In genomic region chr5:173329370-173330150, GRCh38 we compare ENCODE assay signal across 1 cellular context.
TF ChIP-seq lines count a peak whose summit lies in the region.

No MANE protein-coding gene starts in this region.

TF ChIP-seq in HepG2, 621 proteins besides CTCF, POLR2A, EP300 and RAD21 (continued from another document and continues in another):
- TF ChIP-seq AKNA (CRISPR knock-in tag; IDR thresholded peaks at IDR 0.05; ENCODE audit: borderline replicate concordance) (no peak), ATF7-NPFF (CRISPR knock-in tag; IDR thresholded peaks at IDR 0.05; ENCODE audit: low read depth) (peak; percentile 50; the same call in 1 of the 2 replicates), ZFP37 (CRISPR knock-in tag; IDR thresholded peaks at IDR 0.05; ENCODE audit: borderline replicate concordance) (no peak), JDP2 (CRISPR knock-in tag; IDR thresholded peaks at IDR 0.05; ENCODE audit: borderline replicate concordance) (no peak), RXRA (CRISPR knock-in tag; IDR thresholded peaks at IDR 0.05) (peak; percentile 80), CEBPG (CRISPR knock-in tag; IDR thresholded peaks at IDR 0.05) (peak; percentile 97), MEF2D (CRISPR knock-in tag; IDR thresholded peaks at IDR 0.05) (no peak; the same call in 1 of the 2 replicates), PHF21A (CRISPR knock-in tag; IDR thresholded peaks at IDR 0.05) (peak; percentile 67), U2AF2 (IDR thresholded peaks at IDR 0.05; ENCODE audit: low read depth, low read length) (no peak), ZSCAN12 (CRISPR knock-in tag; IDR thresholded peaks at IDR 0.05) (0 out of 2 replicates have a peak, but pooled peaks have one; percentile 19), HHEX (CRISPR knock-in tag; IDR thresholded peaks at IDR 0.05) (no peak), PRPF4 (IDR thresholded peaks at IDR 0.05; ENCODE audit: low read depth, low read length, poor library complexity, severe bottlenecking) (peak; percentile 6), ESRRA (CRISPR knock-in tag; IDR thresholded peaks at IDR 0.05; ENCODE audit: low read depth) (no peak), TEF (CRISPR knock-in tag; IDR thresholded peaks at IDR 0.05) (no peak), ZNF3 (CRISPR knock-in tag; IDR thresholded peaks at IDR 0.05) (no peak), PCBP1 (IDR thresholded peaks at IDR 0.05; ENCODE audit: borderline replicate concordance, low read depth, low read length) (no peak), FOXO4 (CRISPR knock-in tag; conservative IDR thresholded peaks at IDR 0.05) (no peak), ZNF224 (CRISPR knock-in tag; IDR thresholded peaks at IDR 0.05) (peak; percentile 10; the same call in 1 of the 2 replicates), GTF2F1 (IDR thresholded peaks at IDR 0.05; ENCODE audit: low read length) (no peak), ZNF747 (CRISPR knock-in tag; IDR thresholded peaks at IDR 0.05; ENCODE audit: borderline replicate concordance) (peak; percentile 33; the same call in 1 of the 2 replicates), ZSCAN29 (CRISPR knock-in tag; conservative IDR thresholded peaks at IDR 0.05) (no peak), ZSCAN22 (CRISPR knock-in tag; IDR thresholded peaks at IDR 0.05) (no peak), ZNF687 (CRISPR knock-in tag; IDR thresholded peaks at IDR 0.05) (peak; percentile 85), TBP (CRISPR knock-in tag; IDR thresholded peaks at IDR 0.05) (peak; percentile 42; the same call in 1 of the 2 replicates), ETV5 (CRISPR knock-in tag; IDR thresholded peaks at IDR 0.05; ENCODE audit: borderline replicate concordance) (peak; percentile 61; the same call in 1 of the 2 replicates), DNMT1 (CRISPR knock-in tag; IDR thresholded peaks at IDR 0.05) (no peak), FIP1L1 (IDR thresholded peaks at IDR 0.05; ENCODE audit: borderline replicate concordance, insufficient read depth, low read depth, low read length) (no peak), SP4 (CRISPR knock-in tag; IDR thresholded peaks at IDR 0.05) (no peak), ZNF460 (CRISPR knock-in tag; IDR thresholded peaks at IDR 0.05; ENCODE audit: borderline replicate concordance) (no peak), ZFP36L2 (CRISPR knock-in tag; IDR thresholded peaks at IDR 0.05) (no peak), TRIM22 (IDR thresholded peaks at IDR 0.05) (no peak), IRF2 (CRISPR knock-in tag; IDR thresholded peaks at IDR 0.05) (no peak; the same call in 1 of the 2 replicates), MXD1 (CRISPR knock-in tag; IDR thresholded peaks at IDR 0.05) (peak; percentile 67; the same call in 1 of the 2 replicates), NCOA5 (CRISPR knock-in tag; IDR thresholded peaks at IDR 0.05) (no peak), ZNF496 (CRISPR knock-in tag; IDR thresholded peaks at IDR 0.05; ENCODE audit: insufficient replicate concordance) (no peak)
- TF ChIP-seq, protein P1, sequence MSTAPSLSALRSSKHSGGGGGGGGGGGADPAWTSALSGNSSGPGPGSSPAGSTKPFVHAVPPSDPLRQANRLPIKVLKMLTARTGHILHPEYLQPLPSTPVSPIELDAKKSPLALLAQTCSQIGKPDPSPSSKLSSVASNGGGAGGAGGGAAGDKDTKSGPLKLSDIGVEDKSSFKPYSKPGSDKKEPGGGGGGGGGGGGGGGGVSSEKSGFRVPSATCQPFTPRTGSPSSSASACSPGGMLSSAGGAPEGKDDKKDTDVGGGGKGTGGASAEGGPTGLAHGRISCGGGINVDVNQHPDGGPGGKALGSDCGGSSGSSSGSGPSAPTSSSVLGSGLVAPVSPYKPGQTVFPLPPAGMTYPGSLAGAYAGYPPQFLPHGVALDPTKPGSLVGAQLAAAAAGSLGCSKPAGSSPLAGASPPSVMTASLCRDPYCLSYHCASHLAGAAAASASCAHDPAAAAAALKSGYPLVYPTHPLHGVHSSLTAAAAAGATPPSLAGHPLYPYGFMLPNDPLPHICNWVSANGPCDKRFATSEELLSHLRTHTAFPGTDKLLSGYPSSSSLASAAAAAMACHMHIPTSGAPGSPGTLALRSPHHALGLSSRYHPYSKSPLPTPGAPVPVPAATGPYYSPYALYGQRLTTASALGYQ (CRISPR knock-in tag; IDR thresholded peaks at IDR 0.05), result peak; percentile 69; the same call in 1 of the 2 replicates
- TF ChIP-seq, protein P2, sequence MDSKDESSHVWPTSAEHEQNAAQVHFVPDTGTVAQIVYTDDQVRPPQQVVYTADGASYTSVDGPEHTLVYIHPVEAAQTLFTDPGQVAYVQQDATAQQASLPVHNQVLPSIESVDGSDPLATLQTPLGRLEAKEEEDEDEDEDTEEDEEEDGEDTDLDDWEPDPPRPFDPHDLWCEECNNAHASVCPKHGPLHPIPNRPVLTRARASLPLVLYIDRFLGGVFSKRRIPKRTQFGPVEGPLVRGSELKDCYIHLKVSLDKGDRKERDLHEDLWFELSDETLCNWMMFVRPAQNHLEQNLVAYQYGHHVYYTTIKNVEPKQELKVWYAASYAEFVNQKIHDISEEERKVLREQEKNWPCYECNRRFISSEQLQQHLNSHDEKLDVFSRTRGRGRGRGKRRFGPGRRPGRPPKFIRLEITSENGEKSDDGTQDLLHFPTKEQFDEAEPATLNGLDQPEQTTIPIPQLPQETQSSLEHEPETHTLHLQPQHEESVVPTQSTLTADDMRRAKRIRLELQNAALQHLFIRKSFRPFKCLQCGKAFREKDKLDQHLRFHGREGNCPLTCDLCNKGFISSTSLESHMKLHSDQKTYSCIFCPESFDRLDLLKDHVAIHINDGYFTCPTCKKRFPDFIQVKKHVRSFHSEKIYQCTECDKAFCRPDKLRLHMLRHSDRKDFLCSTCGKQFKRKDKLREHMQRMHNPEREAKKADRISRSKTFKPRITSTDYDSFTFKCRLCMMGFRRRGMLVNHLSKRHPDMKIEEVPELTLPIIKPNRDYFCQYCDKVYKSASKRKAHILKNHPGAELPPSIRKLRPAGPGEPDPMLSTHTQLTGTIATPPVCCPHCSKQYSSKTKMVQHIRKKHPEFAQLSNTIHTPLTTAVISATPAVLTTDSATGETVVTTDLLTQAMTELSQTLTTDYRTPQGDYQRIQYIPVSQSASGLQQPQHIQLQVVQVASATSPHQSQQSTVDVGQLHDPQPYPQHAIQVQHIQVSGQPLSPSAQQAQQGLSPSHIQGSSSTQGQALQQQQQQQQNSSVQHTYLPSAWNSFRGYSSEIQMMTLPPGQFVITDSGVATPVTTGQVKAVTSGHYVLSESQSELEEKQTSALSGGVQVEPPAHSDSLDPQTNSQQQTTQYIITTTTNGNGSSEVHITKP (CRISPR knock-in tag; IDR thresholded peaks at IDR 0.05; ENCODE audit: low read depth), result no peak
- TF ChIP-seq, protein P3, sequence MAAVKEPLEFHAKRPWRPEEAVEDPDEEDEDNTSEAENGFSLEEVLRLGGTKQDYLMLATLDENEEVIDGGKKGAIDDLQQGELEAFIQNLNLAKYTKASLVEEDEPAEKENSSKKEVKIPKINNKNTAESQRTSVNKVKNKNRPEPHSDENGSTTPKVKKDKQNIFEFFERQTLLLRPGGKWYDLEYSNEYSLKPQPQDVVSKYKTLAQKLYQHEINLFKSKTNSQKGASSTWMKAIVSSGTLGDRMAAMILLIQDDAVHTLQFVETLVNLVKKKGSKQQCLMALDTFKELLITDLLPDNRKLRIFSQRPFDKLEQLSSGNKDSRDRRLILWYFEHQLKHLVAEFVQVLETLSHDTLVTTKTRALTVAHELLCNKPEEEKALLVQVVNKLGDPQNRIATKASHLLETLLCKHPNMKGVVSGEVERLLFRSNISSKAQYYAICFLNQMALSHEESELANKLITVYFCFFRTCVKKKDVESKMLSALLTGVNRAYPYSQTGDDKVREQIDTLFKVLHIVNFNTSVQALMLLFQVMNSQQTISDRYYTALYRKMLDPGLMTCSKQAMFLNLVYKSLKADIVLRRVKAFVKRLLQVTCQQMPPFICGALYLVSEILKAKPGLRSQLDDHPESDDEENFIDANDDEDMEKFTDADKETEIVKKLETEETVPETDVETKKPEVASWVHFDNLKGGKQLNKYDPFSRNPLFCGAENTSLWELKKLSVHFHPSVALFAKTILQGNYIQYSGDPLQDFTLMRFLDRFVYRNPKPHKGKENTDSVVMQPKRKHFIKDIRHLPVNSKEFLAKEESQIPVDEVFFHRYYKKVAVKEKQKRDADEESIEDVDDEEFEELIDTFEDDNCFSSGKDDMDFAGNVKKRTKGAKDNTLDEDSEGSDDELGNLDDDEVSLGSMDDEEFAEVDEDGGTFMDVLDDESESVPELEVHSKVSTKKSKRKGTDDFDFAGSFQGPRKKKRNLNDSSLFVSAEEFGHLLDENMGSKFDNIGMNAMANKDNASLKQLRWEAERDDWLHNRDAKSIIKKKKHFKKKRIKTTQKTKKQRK (IDR thresholded peaks at IDR 0.05; ENCODE audit: low read length), result no peak
